Comparison of ENCODE assay signal across 19 cellular contexts in the genomic region with DNA sequence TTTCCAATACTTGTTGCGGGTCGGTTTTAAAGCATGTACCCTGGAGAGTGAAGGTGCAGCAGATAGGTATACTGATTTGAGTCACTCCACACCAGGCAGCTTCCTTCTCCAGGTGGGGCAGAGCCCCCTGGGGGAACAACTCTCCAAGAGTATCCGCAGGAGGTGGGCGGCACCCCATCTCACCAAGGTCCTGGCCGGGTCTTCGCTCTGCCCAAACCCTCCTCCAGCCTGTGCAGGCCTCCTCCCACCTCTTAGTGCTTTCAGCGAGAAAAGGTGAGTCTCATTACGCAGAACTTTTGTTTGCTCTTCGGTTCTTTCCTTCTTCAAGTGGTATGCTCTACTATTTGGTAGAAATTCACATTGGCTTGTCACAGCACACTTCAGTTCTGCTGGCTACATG. TPM values are rescaled to one million over a fixed set of nuclear protein-coding genes. Genes with fewer than 3 reads are reported as not detected.
"Had no signal": no experiment of that assay in that cellular context is flagged by ENCODE, and none has a peak within 500 bp of the region (broad histone marks: within the 10 kb centered on the region; RNA-seq: fewer than 3 reads in every experiment).

No MANE protein-coding gene starts in this region.

- H3K4me3 Mint-ChIP-seq: activated naive CD4-positive, alpha-beta T cell treated with anti-CD3 and anti-CD28 coated beads, Interleukin-2, amount 50 U/mL, for 24 hours; natural killer cell treated with Interleukin-12 subunit alpha and Interleukin-12 subunit beta and Interleukin-15 and Interleukin-18, amount 100 ng/mL, for 72 hours; stimulated activated naive CD8-positive, alpha-beta T cell treated with anti-CD3 and anti-CD28 coated beads, Interleukin-15, Interleukin-2, amounts not matched to agents 100 ng/mL and 50 ng/mL, for 24 hours; type B pancreatic cell had no signal

- H3K36me3 ChIP-seq: colonic mucosa had no signal

- H3K27ac Mint-ChIP-seq: activated naive CD4-positive, alpha-beta T cell treated with anti-CD3 and anti-CD28 coated beads, Interleukin-2, amount 50 U/mL, for 24 hours; natural killer cell treated with Interleukin-12 subunit alpha and Interleukin-12 subunit beta and Interleukin-15 and Interleukin-18, amount 100 ng/mL, for 72 hours; stimulated activated naive CD8-positive, alpha-beta T cell treated with anti-CD3 and anti-CD28 coated beads, Interleukin-15, Interleukin-2, amounts not matched to agents 100 ng/mL and 50 ng/mL, for 24 hours; type B pancreatic cell had no signal

- H3K27me3 Mint-ChIP-seq: activated naive CD4-positive, alpha-beta T cell treated with anti-CD3 and anti-CD28 coated beads, Interleukin-2, amount 50 U/mL, for 24 hours; natural killer cell treated with Interleukin-12 subunit alpha and Interleukin-12 subunit beta and Interleukin-15 and Interleukin-18, amount 100 ng/mL, for 72 hours; stimulated activated naive CD8-positive, alpha-beta T cell treated with anti-CD3 and anti-CD28 coated beads, Interleukin-15, Interleukin-2, amounts not matched to agents 100 ng/mL and 50 ng/mL, for 24 hours; type B pancreatic cell had no signal

- DNase-seq: activated CD4-positive, alpha-beta T cell treated with anti-CD3 and anti-CD28 coated beads for 1 hour; activated CD4-positive, alpha-beta T cell treated with anti-CD3 and anti-CD28 coated beads, Interleukin-2, amount 50 U/mL, for 48 hours; adrenal gland; central memory CD4-positive, alpha-beta T cell; colonic mucosa; effector CD4-positive, alpha-beta T cell; hippocampal formation; mesendoderm; retina; T1000 had no signal

- ATAC-seq: left lobe of liver had no signal

- H3K27me3 ChIP-seq: adrenal gland, colonic mucosa, esophagus muscularis mucosa, suprapubic skin had no signal

- H3K4me3 ChIP-seq: adrenal gland, colonic mucosa, esophagus muscularis mucosa, skin epidermis, suprapubic skin had no signal

- FAIRE-seq: keratinocyte had no signal

- H3K9me3 Mint-ChIP-seq: activated naive CD4-positive, alpha-beta T cell treated with anti-CD3 and anti-CD28 coated beads, Interleukin-2, amount 50 U/mL, for 24 hours; natural killer cell treated with Interleukin-12 subunit alpha and Interleukin-12 subunit beta and Interleukin-15 and Interleukin-18, amount 100 ng/mL, for 72 hours; stimulated activated naive CD8-positive, alpha-beta T cell treated with anti-CD3 and anti-CD28 coated beads, Interleukin-15, Interleukin-2, amounts not matched to agents 100 ng/mL and 50 ng/mL, for 24 hours; type B pancreatic cell had no signal

RNA-seq across cellular contexts. Expression of gene AK8, which starts 14.3 kb away (rescaled TPM):
- total RNA-seq: left lobe of liver; natural killer cell treated with Interleukin-12 subunit alpha and Interleukin-12 subunit beta and Interleukin-15 and Interleukin-18, amount 100 ng/mL, for 72 hours had no signal
